In the genomic region with DNA sequence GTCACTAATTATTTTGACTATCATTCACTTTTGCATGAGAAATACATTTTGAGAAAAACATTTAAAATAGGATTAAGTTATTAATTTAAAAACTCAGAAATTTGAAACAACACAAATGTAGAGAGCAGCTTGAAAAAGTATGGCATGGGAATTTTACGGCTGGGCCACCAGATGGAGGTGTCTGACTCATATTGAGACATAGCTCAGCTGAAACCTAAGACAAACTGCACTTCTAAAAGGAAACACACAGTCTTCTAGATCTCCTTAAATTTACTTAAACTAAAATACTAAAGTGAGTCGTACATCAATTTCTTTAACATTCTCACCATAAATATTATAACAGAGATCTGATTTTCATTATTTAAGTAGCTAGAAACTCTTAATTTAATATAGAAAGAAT, we compare ENCODE assay signal across 7 cellular contexts. TPM values are rescaled to one million over a fixed set of nuclear protein-coding genes. Genes with fewer than 3 reads are reported as not detected.
DNase-seq lines count a peak whose midpoint lies in the region; ATAC-seq, FAIRE-seq and TF ChIP-seq lines count a peak whose summit lies in the region.

No MANE protein-coding gene starts in this region.

- H3K36me3 ChIP-seq in smooth muscle cell (ENCODE audit: low read depth): no peaks in the 10 kb centered on the region

- H3K4ac ChIP-seq in H9 (ENCODE audit: low read depth, low read length): no peak overlapping the region

- H3K4me1 ChIP-seq in H9 (ENCODE audit: insufficient read depth, low read length) (peaks cover 2% of the 10 kb centered on the region; the same call in 1 of the 2 replicates), smooth muscle cell (ENCODE audit: low read depth) (peaks cover 13% of the 10 kb centered on the region)

- H3T11ph ChIP-seq in H9 (ENCODE audit: low read length): no peak overlapping the region

- H3K9me3 Mint-ChIP-seq in H9: no peaks in the 10 kb centered on the region

- no peaks in the 10 kb centered on the region for H3K79me1 ChIP-seq in H9 (ENCODE audit: insufficient read depth, low read depth, low read length, poor library complexity, severe bottlenecking)

- H3F3A ChIP-seq in smooth muscle cell (ENCODE audit: low read depth): no peaks in the 10 kb centered on the region

- H3K4me2 ChIP-seq in H9 (ENCODE audit: insufficient read depth, insufficient read length, low read length) (no peak overlapping the region), smooth muscle cell (no peak overlapping the region)

- H3K9ac ChIP-seq in H9 (ENCODE audit: extremely low read depth, insufficient read length, low read length) (no peak overlapping the region), smooth muscle cell (ENCODE audit: low read depth) (no peak overlapping the region)

- H2BK120ac ChIP-seq in H9 (ENCODE audit: low read depth, low read length, poor library complexity, severe bottlenecking): no peak overlapping the region

- H2BK20ac ChIP-seq in H9 (ENCODE audit: low read depth, low read length, poor library complexity, severe bottlenecking): no peak overlapping the region

- H3K9me3 ChIP-seq in H9 (ENCODE audit: control insufficient read depth, low read depth, low read length) (no peaks in the 10 kb centered on the region), smooth muscle cell (replicated peaks; ENCODE audit: low read depth) (no peaks in the 10 kb centered on the region)

- H3K27me3 ChIP-seq in H9 (ENCODE audit: insufficient read depth, low read length) (no peaks in the 10 kb centered on the region), smooth muscle cell (ENCODE audit: low read depth) (no peaks in the 10 kb centered on the region)

- FAIRE-seq in GM19239 (lab: Jason Lieb, UNC): no peak

- H2BK15ac ChIP-seq in H9 (ENCODE audit: low read depth, low read length): no peak overlapping the region

- H2BK5ac ChIP-seq in H9 (ENCODE audit: insufficient read length, low read length): no peak overlapping the region

- no peak overlapping the region for H4K91ac ChIP-seq in H9 (ENCODE audit: insufficient read length, low read depth, low read length)

- no peak overlapping the region for H4K5ac ChIP-seq in H9 (ENCODE audit: insufficient read length, low read depth, low read length)

- peaks cover 7 to 9% of the 10 kb centered on the region in 2 experiments for H3K4me1 Mint-ChIP-seq in H9

- peaks cover 4 to 7% (median 4%) of the 10 kb centered on the region in 3 experiments; a peak in 5 of 7 replicates for H3K36me3 Mint-ChIP-seq in H9 (ENCODE audit: insufficient read depth in 1 of 3, low read depth in 3 of 3)

- H3K18ac ChIP-seq in H9 (ENCODE audit: insufficient read length, low read depth, low read length): no peak overlapping the region

- intact Hi-C loops in left colon (cut with DNase I, micrococcal nuclease): no loop called here

- peak; percentile 70 for TF ChIP-seq CTCF in H9 (conservative IDR thresholded peaks at IDR 0.05)
- peak; percentile 66 for TF ChIP-seq CTCF in smooth muscle cell (IDR thresholded peaks at IDR 0.05; ENCODE audit: borderline replicate concordance, insufficient read depth, poor library complexity, severe bottlenecking)

- no peak for ATAC-seq in left colon
- no peak for ATAC-seq in HG03139 (IDR thresholded peaks at IDR 0.05; ENCODE audit: unreplicated experiment)

- DNase-seq in H9 (no peak), OCI-M1 (lab: John Stamatoyannopoulos, UW) (peak; percentile 69), erythroblast (lab: John Stamatoyannopoulos, UW) (peak; percentile 1 to 29), smooth muscle cell (lab: John Stamatoyannopoulos, UW; ENCODE audit: unreplicated experiment) (no peak), left colon (no peak), GM19239 (ENCODE audit: insufficient read length, low spot score) (no peak)

- no peak overlapping the region for H4K8ac ChIP-seq in H9 (replicated peaks; ENCODE audit: insufficient read length, low read depth, low read length)

- H2AK5ac ChIP-seq in H9 (ENCODE audit: insufficient read length, low read length): no peak overlapping the region

- no peaks in the 10 kb centered on the region for H3K27me3 Mint-ChIP-seq in H9 (ENCODE audit: low read depth)

- H3K56ac ChIP-seq in H9 (ENCODE audit: insufficient read length, low read depth, low read length): no peak overlapping the region

- no peak overlapping the region for H2BK12ac ChIP-seq in H9 (ENCODE audit: insufficient read length, low read depth, low read length)

- H3K23me2 ChIP-seq in H9 (ENCODE audit: insufficient read length, low read depth, low read length, poor library complexity, severe bottlenecking): no peaks in the 10 kb centered on the region

- no peak overlapping the region for H3K4me3 ChIP-seq in smooth muscle cell

- no peak for TF ChIP-seq POLR2A in erythroblast (IDR thresholded peaks at IDR 0.05; ENCODE audit: low read length)

- no peak overlapping the region for H3K27ac ChIP-seq in H9 (ENCODE audit: insufficient read length, low read depth, low read length)
- no peak overlapping the region for H3K27ac ChIP-seq in smooth muscle cell (ENCODE audit: low read depth)

- H3K79me2 ChIP-seq in H9 (ENCODE audit: insufficient read depth, low read length) (no peaks in the 10 kb centered on the region), smooth muscle cell (ENCODE audit: low read depth) (no peaks in the 10 kb centered on the region)

- H3K27ac Mint-ChIP-seq in H9: no peak overlapping the region

- 100% methylated on average over 1 of the region's 2 CpGs for WGBS in H9 (ENCODE audit: extremely low coverage, insufficient read length, low lambda C conversion rate)
- 12% methylated on average over 2 of the region's 2 CpGs for WGBS in smooth muscle cell (ENCODE audit: low lambda C conversion rate)

- no peak overlapping the region for H3K23ac ChIP-seq in H9 (ENCODE audit: insufficient read length, low read depth, low read length)

- H3K14ac ChIP-seq in H9 (ENCODE audit: insufficient read depth, low read length): no peak overlapping the region

- H2AFZ ChIP-seq in H9 (ENCODE audit: low read length) (no peak overlapping the region), smooth muscle cell (ENCODE audit: low read depth) (no peak overlapping the region)

- no peak overlapping the region for H3K4me3 Mint-ChIP-seq in H9

- H4K20me1 ChIP-seq in H9 (ENCODE audit: control insufficient read depth, insufficient read depth, insufficient read length): no peaks in the 10 kb centered on the region
- H4K20me1 ChIP-seq in smooth muscle cell (ENCODE audit: low read depth): no peaks in the 10 kb centered on the region

RNA-seq across cellular contexts. Expression of gene POSTN, which starts 41.9 kb away (rescaled TPM):
- total RNA-seq in H9 (2021) (0.33 and 0.46 TPM in 2 replicates), smooth muscle cell (50.5 and 54.9 TPM in 2 replicates), left colon (10 to 100 TPM; 12.7 to 30.7 TPM)
- polyA plus RNA-seq in smooth muscle cell: 38.6 and 39.8 TPM in 2 replicates

Comparison
In these comparisons a context has a peak if more than half of its experiments do, and no peak if none do; other contexts are left out.
1. DNase-seq: peak in OCI-M1 (single experiment) and erythroblast (2 of 2); none in H9 (single experiment), smooth muscle cell (single experiment), left colon (0 of 2) and GM19239 (single experiment).